In the genomic region with DNA sequence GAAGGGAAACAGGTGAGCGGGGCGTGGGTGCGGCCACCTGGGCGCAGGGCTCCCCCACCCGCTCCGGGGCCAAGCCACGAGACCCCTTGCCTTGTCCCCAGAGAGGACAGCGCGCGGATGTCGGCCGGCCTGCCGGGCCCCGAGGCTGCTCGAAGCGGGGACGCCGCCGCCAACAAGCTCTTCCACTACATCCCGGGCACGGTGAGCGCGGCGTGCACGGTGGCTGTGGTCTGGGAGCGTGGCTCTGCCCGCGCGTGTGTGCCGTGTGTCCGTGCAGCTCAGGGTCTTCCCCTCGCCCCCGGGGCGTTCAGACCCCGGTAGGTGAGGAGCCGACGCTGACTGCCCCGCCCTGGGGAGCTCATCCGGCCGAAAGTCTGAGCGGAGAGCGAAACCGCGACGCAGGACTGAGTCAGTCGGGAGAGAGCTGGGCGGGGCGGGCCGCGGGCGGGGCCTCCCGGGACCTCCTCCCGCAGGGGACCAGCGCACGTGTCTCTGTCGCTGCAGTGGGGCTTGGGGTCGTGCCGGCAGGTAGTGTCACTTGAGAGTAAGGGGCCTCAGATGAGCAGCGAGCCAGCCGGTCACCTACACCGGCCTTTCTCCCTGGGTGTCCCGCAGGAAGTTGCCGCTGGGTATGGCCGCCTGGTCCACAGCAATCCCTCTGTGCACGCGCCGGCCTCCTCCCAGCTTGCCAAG, we compare ENCODE assay signal across 1 cellular context.
TF ChIP-seq lines count a peak whose summit lies in the region.

No MANE protein-coding gene starts in this region.

TF ChIP-seq in HepG2, 621 proteins besides CTCF, POLR2A, EP300 and RAD21 (continued from another document and continues in another):
- TF ChIP-seq, protein P1, sequence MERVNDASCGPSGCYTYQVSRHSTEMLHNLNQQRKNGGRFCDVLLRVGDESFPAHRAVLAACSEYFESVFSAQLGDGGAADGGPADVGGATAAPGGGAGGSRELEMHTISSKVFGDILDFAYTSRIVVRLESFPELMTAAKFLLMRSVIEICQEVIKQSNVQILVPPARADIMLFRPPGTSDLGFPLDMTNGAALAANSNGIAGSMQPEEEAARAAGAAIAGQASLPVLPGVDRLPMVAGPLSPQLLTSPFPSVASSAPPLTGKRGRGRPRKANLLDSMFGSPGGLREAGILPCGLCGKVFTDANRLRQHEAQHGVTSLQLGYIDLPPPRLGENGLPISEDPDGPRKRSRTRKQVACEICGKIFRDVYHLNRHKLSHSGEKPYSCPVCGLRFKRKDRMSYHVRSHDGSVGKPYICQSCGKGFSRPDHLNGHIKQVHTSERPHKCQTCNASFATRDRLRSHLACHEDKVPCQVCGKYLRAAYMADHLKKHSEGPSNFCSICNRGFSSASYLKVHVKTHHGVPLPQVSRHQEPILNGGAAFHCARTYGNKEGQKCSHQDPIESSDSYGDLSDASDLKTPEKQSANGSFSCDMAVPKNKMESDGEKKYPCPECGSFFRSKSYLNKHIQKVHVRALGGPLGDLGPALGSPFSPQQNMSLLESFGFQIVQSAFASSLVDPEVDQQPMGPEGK (CRISPR knock-in tag; IDR thresholded peaks at IDR 0.05): peak; percentile 81
- peak; percentile 10 for TF ChIP-seq SKI (IDR thresholded peaks at IDR 0.05; ENCODE audit: partially characterized antibody)
- 0 out of 2 replicates have a peak, but pooled peaks have one; percentile 17 for TF ChIP-seq NR2C2 (CRISPR knock-in tag; IDR thresholded peaks at IDR 0.05; ENCODE audit: borderline replicate concordance)
- TF ChIP-seq KDM2A (CRISPR knock-in tag; IDR thresholded peaks at IDR 0.05; ENCODE audit: borderline replicate concordance, low read depth): peak; percentile 83
- no peak for TF ChIP-seq ZNF83 (CRISPR knock-in tag; IDR thresholded peaks at IDR 0.05; ENCODE audit: borderline replicate concordance)
- TF ChIP-seq, protein P2, sequence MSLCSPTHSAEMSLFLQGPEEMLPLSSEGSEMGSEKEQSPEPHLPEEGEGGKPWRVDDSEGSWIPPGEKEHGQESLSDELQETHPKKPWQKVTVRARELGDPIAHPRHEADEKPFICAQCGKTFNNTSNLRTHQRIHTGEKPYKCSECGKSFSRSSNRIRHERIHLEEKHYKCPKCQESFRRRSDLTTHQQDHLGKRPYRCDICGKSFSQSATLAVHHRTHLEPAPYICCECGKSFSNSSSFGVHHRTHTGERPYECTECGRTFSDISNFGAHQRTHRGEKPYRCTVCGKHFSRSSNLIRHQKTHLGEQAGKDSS (CRISPR knock-in tag; IDR thresholded peaks at IDR 0.05; ENCODE audit: borderline replicate concordance, low read depth): peak; percentile 57; the same call in 1 of the 2 replicates
- no peak for TF ChIP-seq SETDB1 (CRISPR knock-in tag; IDR thresholded peaks at IDR 0.05; ENCODE audit: borderline replicate concordance)
- 0 out of 2 replicates have a peak, but pooled peaks have one; percentile 39 for TF ChIP-seq KLF12 (CRISPR knock-in tag; IDR thresholded peaks at IDR 0.05; ENCODE audit: borderline replicate concordance)
- no peak for TF ChIP-seq HCFC1 (IDR thresholded peaks at IDR 0.05; ENCODE audit: low read depth, low read length)
- TF ChIP-seq ZNF569 (CRISPR knock-in tag; IDR thresholded peaks at IDR 0.05; ENCODE audit: borderline replicate concordance): no peak
- TF ChIP-seq ZNF562 (CRISPR knock-in tag; IDR thresholded peaks at IDR 0.05; ENCODE audit: borderline replicate concordance): no peak
- peak; percentile 84; the same call in 1 of the 2 replicates for TF ChIP-seq EED (CRISPR knock-in tag; IDR thresholded peaks at IDR 0.05)
- TF ChIP-seq ISX (CRISPR knock-in tag; conservative IDR thresholded peaks at IDR 0.05): no peak
- TF ChIP-seq, protein P3, sequence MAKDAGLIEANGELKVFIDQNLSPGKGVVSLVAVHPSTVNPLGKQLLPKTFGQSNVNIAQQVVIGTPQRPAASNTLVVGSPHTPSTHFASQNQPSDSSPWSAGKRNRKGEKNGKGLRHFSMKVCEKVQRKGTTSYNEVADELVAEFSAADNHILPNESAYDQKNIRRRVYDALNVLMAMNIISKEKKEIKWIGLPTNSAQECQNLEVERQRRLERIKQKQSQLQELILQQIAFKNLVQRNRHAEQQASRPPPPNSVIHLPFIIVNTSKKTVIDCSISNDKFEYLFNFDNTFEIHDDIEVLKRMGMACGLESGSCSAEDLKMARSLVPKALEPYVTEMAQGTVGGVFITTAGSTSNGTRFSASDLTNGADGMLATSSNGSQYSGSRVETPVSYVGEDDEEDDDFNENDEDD (CRISPR knock-in tag; IDR thresholded peaks at IDR 0.05; ENCODE audit: borderline replicate concordance): peak; percentile 33; the same call in 1 of the 2 replicates
- TF ChIP-seq ZNF768 (CRISPR knock-in tag; IDR thresholded peaks at IDR 0.05): no peak; the same call in 1 of the 2 replicates
- TF ChIP-seq FOXP1 (IDR thresholded peaks at IDR 0.05): no peak
- TF ChIP-seq FOXP1 (CRISPR knock-in tag; IDR thresholded peaks at IDR 0.05): no peak
- TF ChIP-seq RBM39 (IDR thresholded peaks at IDR 0.05; ENCODE audit: low read depth, low read length, poor library complexity, severe bottlenecking): no peak
- TF ChIP-seq, protein P4, sequence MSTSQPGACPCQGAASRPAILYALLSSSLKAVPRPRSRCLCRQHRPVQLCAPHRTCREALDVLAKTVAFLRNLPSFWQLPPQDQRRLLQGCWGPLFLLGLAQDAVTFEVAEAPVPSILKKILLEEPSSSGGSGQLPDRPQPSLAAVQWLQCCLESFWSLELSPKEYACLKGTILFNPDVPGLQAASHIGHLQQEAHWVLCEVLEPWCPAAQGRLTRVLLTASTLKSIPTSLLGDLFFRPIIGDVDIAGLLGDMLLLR (CRISPR knock-in tag; IDR thresholded peaks at IDR 0.05): peak; percentile 58; the same call in 1 of the 2 replicates
- peak; percentile 59 for TF ChIP-seq ZFY (CRISPR knock-in tag; IDR thresholded peaks at IDR 0.05)
- TF ChIP-seq, protein P5, sequence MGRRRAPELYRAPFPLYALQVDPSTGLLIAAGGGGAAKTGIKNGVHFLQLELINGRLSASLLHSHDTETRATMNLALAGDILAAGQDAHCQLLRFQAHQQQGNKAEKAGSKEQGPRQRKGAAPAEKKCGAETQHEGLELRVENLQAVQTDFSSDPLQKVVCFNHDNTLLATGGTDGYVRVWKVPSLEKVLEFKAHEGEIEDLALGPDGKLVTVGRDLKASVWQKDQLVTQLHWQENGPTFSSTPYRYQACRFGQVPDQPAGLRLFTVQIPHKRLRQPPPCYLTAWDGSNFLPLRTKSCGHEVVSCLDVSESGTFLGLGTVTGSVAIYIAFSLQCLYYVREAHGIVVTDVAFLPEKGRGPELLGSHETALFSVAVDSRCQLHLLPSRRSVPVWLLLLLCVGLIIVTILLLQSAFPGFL (CRISPR knock-in tag; IDR thresholded peaks at IDR 0.05): no peak
- no peak; the same call in 1 of the 2 replicates for TF ChIP-seq IRF2 (CRISPR knock-in tag; IDR thresholded peaks at IDR 0.05)
- TF ChIP-seq, protein P6, sequence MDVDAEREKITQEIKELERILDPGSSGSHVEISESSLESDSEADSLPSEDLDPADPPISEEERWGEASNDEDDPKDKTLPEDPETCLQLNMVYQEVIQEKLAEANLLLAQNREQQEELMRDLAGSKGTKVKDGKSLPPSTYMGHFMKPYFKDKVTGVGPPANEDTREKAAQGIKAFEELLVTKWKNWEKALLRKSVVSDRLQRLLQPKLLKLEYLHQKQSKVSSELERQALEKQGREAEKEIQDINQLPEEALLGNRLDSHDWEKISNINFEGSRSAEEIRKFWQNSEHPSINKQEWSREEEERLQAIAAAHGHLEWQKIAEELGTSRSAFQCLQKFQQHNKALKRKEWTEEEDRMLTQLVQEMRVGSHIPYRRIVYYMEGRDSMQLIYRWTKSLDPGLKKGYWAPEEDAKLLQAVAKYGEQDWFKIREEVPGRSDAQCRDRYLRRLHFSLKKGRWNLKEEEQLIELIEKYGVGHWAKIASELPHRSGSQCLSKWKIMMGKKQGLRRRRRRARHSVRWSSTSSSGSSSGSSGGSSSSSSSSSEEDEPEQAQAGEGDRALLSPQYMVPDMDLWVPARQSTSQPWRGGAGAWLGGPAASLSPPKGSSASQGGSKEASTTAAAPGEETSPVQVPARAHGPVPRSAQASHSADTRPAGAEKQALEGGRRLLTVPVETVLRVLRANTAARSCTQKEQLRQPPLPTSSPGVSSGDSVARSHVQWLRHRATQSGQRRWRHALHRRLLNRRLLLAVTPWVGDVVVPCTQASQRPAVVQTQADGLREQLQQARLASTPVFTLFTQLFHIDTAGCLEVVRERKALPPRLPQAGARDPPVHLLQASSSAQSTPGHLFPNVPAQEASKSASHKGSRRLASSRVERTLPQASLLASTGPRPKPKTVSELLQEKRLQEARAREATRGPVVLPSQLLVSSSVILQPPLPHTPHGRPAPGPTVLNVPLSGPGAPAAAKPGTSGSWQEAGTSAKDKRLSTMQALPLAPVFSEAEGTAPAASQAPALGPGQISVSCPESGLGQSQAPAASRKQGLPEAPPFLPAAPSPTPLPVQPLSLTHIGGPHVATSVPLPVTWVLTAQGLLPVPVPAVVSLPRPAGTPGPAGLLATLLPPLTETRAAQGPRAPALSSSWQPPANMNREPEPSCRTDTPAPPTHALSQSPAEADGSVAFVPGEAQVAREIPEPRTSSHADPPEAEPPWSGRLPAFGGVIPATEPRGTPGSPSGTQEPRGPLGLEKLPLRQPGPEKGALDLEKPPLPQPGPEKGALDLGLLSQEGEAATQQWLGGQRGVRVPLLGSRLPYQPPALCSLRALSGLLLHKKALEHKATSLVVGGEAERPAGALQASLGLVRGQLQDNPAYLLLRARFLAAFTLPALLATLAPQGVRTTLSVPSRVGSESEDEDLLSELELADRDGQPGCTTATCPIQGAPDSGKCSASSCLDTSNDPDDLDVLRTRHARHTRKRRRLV (CRISPR knock-in tag; IDR thresholded peaks at IDR 0.05): 0 out of 2 replicates have a peak, but pooled peaks have one; percentile 34
- peak; percentile 43; the same call in 1 of the 2 replicates for TF ChIP-seq ZBTB20 (CRISPR knock-in tag; IDR thresholded peaks at IDR 0.05; ENCODE audit: borderline replicate concordance, low read depth)
- TF ChIP-seq, protein P7, sequence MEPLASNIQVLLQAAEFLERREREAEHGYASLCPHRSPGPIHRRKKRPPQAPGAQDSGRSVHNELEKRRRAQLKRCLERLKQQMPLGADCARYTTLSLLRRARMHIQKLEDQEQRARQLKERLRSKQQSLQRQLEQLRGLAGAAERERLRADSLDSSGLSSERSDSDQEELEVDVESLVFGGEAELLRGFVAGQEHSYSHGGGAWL (CRISPR knock-in tag; IDR thresholded peaks at IDR 0.05): peak; percentile 25; the same call in 1 of the 2 replicates
- 0 out of 2 replicates have a peak, but pooled peaks have one; percentile 47 for TF ChIP-seq SMAD1 (CRISPR knock-in tag; IDR thresholded peaks at IDR 0.05; ENCODE audit: borderline replicate concordance, low read depth)
- no peak for TF ChIP-seq NR2F2 (IDR thresholded peaks at IDR 0.05; ENCODE audit: borderline replicate concordance, low read depth)
- 0 out of 2 replicates have a peak, but pooled peaks have one; percentile 30 for TF ChIP-seq ZNF451 (CRISPR knock-in tag; IDR thresholded peaks at IDR 0.05)
- 0 out of 2 replicates have a peak, but pooled peaks have one; percentile 65 for TF ChIP-seq ZNF790 (CRISPR knock-in tag; IDR thresholded peaks at IDR 0.05; ENCODE audit: borderline replicate concordance)
- TF ChIP-seq KMT2A (CRISPR knock-in tag; IDR thresholded peaks at IDR 0.05): no peak
- TF ChIP-seq, protein P8, sequence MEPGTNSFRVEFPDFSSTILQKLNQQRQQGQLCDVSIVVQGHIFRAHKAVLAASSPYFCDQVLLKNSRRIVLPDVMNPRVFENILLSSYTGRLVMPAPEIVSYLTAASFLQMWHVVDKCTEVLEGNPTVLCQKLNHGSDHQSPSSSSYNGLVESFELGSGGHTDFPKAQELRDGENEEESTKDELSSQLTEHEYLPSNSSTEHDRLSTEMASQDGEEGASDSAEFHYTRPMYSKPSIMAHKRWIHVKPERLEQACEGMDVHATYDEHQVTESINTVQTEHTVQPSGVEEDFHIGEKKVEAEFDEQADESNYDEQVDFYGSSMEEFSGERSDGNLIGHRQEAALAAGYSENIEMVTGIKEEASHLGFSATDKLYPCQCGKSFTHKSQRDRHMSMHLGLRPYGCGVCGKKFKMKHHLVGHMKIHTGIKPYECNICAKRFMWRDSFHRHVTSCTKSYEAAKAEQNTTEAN (CRISPR knock-in tag; conservative IDR thresholded peaks at IDR 0.05): 0 out of 2 replicates have a peak, but pooled peaks have one; percentile 41
- TF ChIP-seq, protein P9, sequence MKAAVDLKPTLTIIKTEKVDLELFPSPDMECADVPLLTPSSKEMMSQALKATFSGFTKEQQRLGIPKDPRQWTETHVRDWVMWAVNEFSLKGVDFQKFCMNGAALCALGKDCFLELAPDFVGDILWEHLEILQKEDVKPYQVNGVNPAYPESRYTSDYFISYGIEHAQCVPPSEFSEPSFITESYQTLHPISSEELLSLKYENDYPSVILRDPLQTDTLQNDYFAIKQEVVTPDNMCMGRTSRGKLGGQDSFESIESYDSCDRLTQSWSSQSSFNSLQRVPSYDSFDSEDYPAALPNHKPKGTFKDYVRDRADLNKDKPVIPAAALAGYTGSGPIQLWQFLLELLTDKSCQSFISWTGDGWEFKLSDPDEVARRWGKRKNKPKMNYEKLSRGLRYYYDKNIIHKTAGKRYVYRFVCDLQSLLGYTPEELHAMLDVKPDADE (CRISPR knock-in tag; IDR thresholded peaks at IDR 0.05): no peak
- TF ChIP-seq ARNT2 (CRISPR knock-in tag; IDR thresholded peaks at IDR 0.05; ENCODE audit: low read depth): peak; percentile 71
- TF ChIP-seq ZFP37 (CRISPR knock-in tag; IDR thresholded peaks at IDR 0.05; ENCODE audit: borderline replicate concordance): 0 out of 2 replicates have a peak, but pooled peaks have one; percentile 16
- peak; percentile 40; the same call in 1 of the 2 replicates for TF ChIP-seq KDM3A (CRISPR knock-in tag; IDR thresholded peaks at IDR 0.05; ENCODE audit: low read depth)
- TF ChIP-seq ZFP41 (CRISPR knock-in tag; IDR thresholded peaks at IDR 0.05; ENCODE audit: borderline replicate concordance): 0 out of 2 replicates have a peak, but pooled peaks have one; percentile 51
- TF ChIP-seq ETV5 (CRISPR knock-in tag; IDR thresholded peaks at IDR 0.05; ENCODE audit: borderline replicate concordance): peak; percentile 36; the same call in 1 of the 2 replicates
- no peak for TF ChIP-seq TBP (CRISPR knock-in tag; IDR thresholded peaks at IDR 0.05)
- no peak for TF ChIP-seq NCOA1 (CRISPR knock-in tag; IDR thresholded peaks at IDR 0.05)
- TF ChIP-seq, protein P10, sequence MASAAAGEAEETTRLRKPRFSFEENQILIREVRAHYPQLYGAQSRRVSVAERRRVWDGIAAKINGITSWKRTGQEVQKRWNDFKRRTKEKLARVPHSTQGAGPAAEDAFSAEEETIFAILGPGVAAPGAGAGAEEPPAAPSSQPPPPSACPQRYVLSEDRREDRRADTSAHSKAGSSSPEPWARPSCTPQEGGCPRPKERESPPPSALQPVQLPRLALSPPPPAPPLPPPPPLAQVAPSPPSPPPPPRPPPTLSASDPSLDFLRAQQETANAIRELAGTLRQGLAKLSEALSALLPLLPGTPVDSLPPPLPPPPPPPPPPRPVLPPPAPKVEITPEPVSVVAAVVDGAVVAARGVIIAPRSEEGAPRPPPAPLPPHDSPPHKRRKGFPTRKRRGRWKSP (CRISPR knock-in tag; IDR thresholded peaks at IDR 0.05): peak; percentile 22; the same call in 1 of the 2 replicates
- TF ChIP-seq, protein P11, sequence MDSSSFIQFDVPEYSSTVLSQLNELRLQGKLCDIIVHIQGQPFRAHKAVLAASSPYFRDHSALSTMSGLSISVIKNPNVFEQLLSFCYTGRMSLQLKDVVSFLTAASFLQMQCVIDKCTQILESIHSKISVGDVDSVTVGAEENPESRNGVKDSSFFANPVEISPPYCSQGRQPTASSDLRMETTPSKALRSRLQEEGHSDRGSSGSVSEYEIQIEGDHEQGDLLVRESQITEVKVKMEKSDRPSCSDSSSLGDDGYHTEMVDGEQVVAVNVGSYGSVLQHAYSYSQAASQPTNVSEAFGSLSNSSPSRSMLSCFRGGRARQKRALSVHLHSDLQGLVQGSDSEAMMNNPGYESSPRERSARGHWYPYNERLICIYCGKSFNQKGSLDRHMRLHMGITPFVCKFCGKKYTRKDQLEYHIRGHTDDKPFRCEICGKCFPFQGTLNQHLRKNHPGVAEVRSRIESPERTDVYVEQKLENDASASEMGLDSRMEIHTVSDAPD (CRISPR knock-in tag; IDR thresholded peaks at IDR 0.05): no peak
